2 cellular contexts compared by ENCODE assay signal in the genomic region with DNA sequence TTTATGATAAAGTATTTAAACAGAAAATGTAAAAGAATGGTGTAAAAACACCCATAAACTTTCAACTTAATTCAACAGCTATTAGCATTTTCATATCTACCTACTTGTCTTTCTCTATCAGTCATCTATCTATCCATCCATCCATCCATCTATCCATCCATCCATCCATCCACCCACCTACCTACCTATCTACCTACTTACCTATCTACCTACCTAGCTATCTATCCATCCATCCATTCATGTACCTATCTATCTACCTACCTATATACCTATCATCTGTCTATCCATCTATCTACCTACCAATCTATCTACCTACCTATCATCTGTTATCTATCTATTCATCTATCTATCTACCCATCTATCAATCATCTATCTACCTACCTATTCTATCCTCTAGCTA.
TF ChIP-seq lines count a peak whose summit lies in the region.

No MANE protein-coding gene starts in this region.

TF ChIP-seq in HepG2, 621 proteins besides CTCF, POLR2A, EP300 and RAD21:
- TF ChIP-seq, protein P1, sequence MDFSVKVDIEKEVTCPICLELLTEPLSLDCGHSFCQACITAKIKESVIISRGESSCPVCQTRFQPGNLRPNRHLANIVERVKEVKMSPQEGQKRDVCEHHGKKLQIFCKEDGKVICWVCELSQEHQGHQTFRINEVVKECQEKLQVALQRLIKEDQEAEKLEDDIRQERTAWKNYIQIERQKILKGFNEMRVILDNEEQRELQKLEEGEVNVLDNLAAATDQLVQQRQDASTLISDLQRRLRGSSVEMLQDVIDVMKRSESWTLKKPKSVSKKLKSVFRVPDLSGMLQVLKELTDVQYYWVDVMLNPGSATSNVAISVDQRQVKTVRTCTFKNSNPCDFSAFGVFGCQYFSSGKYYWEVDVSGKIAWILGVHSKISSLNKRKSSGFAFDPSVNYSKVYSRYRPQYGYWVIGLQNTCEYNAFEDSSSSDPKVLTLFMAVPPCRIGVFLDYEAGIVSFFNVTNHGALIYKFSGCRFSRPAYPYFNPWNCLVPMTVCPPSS (IDR thresholded peaks at IDR 0.05) = 0 out of 2 replicates have a peak, but pooled peaks have one; percentile 29
- TF ChIP-seq CBX2 (IDR thresholded peaks at IDR 0.05; ENCODE audit: low read depth, low read length) = no peak
- no peak for TF ChIP-seq CBX2 (CRISPR knock-in tag; IDR thresholded peaks at IDR 0.05; ENCODE audit: low read depth)
- no peak for TF ChIP-seq SRF (IDR thresholded peaks at IDR 0.05; ENCODE audit: low read depth, low read length)

TF ChIP-seq in K562, 482 proteins besides CTCF, POLR2A, EP300 and RAD21:
- TF ChIP-seq BHLHE40 (IDR thresholded peaks at IDR 0.05; ENCODE audit: low read length) (no peak), CREBBP (IDR thresholded peaks at IDR 0.05; ENCODE audit: low read depth, low read length) (peak; percentile 91), ETV5 (CRISPR knock-in tag; IDR thresholded peaks at IDR 0.05; ENCODE audit: low read depth) (no peak), DMBX1 (CRISPR knock-in tag; IDR thresholded peaks at IDR 0.05; ENCODE audit: borderline replicate concordance) (no peak), PHF8 (IDR thresholded peaks at IDR 0.05; ENCODE audit: borderline replicate concordance, low read length) (no peak), ZNF764 (CRISPR knock-in tag; IDR thresholded peaks at IDR 0.05; ENCODE audit: low read depth) (no peak), CBX8 (IDR thresholded peaks at IDR 0.05; ENCODE audit: borderline replicate concordance, extremely low read depth, low read depth, low read length, poor library complexity, severe bottlenecking) (no peak), POLR2B (IDR thresholded peaks at IDR 0.05; ENCODE audit: low read depth, partially characterized antibody) (no peak), U2AF2 (optimal IDR thresholded peaks at IDR 0.05; ENCODE audit: low read depth, low read length) (no peak), TBL1XR1 (IDR thresholded peaks at IDR 0.05; ENCODE audit: low read length in 2 of 2) (no peak), DACH1 (IDR thresholded peaks at IDR 0.05; ENCODE audit: partially characterized antibody) (peak; percentile 31), STAG1 (CRISPR knock-in tag; IDR thresholded peaks at IDR 0.05; ENCODE audit: borderline replicate concordance) (no peak), NFRKB (IDR thresholded peaks at IDR 0.05; ENCODE audit: low read depth) (no peak)
- TF ChIP-seq, protein P2, sequence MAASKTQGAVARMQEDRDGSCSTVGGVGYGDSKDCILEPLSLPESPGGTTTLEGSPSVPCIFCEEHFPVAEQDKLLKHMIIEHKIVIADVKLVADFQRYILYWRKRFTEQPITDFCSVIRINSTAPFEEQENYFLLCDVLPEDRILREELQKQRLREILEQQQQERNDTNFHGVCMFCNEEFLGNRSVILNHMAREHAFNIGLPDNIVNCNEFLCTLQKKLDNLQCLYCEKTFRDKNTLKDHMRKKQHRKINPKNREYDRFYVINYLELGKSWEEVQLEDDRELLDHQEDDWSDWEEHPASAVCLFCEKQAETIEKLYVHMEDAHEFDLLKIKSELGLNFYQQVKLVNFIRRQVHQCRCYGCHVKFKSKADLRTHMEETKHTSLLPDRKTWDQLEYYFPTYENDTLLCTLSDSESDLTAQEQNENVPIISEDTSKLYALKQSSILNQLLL (CRISPR knock-in tag; IDR thresholded peaks at IDR 0.05; ENCODE audit: borderline replicate concordance) = no peak
TF ChIP-seq in K562: peak in this region for 2.
